19 cellular contexts compared by ENCODE assay signal in the genomic region with DNA sequence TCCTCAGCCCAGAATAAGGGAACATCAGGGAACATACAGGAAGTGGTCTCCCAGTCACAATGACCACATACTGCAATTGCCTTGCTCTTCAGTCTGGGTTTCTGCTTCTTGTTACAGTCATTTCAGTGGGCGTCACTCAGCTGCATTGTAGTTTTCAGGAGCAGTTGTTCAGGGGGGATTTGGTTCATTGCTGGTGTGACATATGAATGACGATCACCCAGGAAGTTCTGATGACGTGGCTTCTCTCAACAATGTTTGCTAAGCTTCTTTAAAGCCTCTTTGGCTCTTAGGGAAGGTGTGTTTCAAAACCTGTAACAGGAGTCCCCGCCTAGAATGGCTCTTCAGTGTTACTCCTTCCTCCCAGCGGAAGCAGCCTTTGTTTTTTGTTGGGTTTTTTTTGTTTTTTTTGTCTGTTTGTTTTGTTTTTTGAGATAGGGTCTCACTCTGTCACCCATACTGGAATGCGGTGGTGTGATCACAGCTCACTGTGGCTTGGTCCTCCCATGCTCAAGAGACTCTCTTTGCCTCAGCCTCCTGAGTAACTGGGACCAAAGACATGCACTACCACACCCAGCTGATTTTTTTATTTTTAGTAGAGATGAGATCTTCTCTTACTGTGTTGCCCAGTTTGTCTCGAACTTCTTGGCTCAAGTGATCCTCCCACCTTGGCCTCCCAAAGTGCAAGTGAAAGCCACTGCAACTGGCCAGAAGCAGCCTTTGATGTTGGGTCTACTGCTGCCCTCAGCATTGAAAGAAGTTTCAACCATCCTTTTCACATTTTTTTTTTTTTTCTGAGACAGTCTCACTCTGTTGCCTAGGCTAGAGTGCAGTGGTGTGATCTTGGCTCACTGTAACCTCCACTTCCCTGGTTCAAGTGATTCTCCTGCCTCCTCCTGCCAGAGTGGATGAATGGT. TPM values are rescaled to one million over a fixed set of nuclear protein-coding genes. Genes with fewer than 3 reads are reported as not detected.
DNase-seq lines count a peak whose midpoint lies in the region; ATAC-seq and TF ChIP-seq lines count a peak whose summit lies in the region.
"Had no signal": no experiment of that assay in that cellular context is flagged by ENCODE, and none has a peak within 500 bp of the region (broad histone marks: within the 10 kb centered on the region; RNA-seq: fewer than 3 reads in every experiment).

No MANE protein-coding gene starts in this region.

- DNase-seq in Daoy (ENCODE audit: low read depth): peak; percentile 29
- peak; percentile 62 for DNase-seq in HT1080 (ENCODE audit: low read depth)
- peak; percentile 38 to 49 for DNase-seq in SJCRH30
- DNase-seq in lower lobe of right lung: no peak
- no peak for DNase-seq in hippocampal formation (lab: John Stamatoyannopoulos, UW)
- DNase-seq in NCI-H446 treated with DMSO at 0.1 percent for 48 hours (lab: John Stamatoyannopoulos, UW): no peak
- DNase-seq: anterior cingulate cortex; C1 segment of cervical spinal cord; erythroblast; hypothalamus; natural killer cell; Peyer's patch; stimulated activated CD4-positive, alpha-beta T cell treated with anti-CD3 and anti-CD28 coated beads, Interleukin-4, amount 100 ng/mL, for 1 hour had no signal

- H3K27ac ChIP-seq in SJCRH30 (no peak overlapping the region), lower lobe of right lung (peak overlapping the region; percentile 72)
- H3K27ac ChIP-seq: coronary artery, Peyer's patch, right atrium auricular region had no signal

- no peak overlapping the region for H3K4me3 ChIP-seq in SJCRH30
- H3K4me3 ChIP-seq in lower lobe of right lung: no peak overlapping the region
- H3K4me3 ChIP-seq: coronary artery, Peyer's patch, right atrium auricular region had no signal

- H3K27me3 ChIP-seq in SJCRH30 (no peaks in the 10 kb centered on the region), lower lobe of right lung (ENCODE audit: low read depth) (no peaks in the 10 kb centered on the region)
- H3K27me3 ChIP-seq: Peyer's patch, right atrium auricular region had no signal

- H3K9me3 ChIP-seq in SJCRH30 (replicated peaks) (no peaks in the 10 kb centered on the region), lower lobe of right lung (no peaks in the 10 kb centered on the region)
- H3K9me3 ChIP-seq: Peyer's patch, right atrium auricular region had no signal

- H3K4me1 ChIP-seq in SJCRH30: 0 out of 2 replicates have a peak, but pooled peaks cover 3% of the 10 kb centered on the region
- no peaks in the 10 kb centered on the region for H3K4me1 ChIP-seq in lower lobe of right lung
- H3K4me1 ChIP-seq: Peyer's patch, right atrium auricular region had no signal

- intact Hi-C loops in lower lobe of right lung (cut with DNase I): no loop called here

- H3K36me3 ChIP-seq in SJCRH30 (no peaks in the 10 kb centered on the region), lower lobe of right lung (no peaks in the 10 kb centered on the region)
- H3K36me3 ChIP-seq: Peyer's patch, right atrium auricular region had no signal

- peak; percentile 84 for ATAC-seq in lower lobe of right lung
- no peak for ATAC-seq in HG02588 (IDR thresholded peaks at IDR 0.05; ENCODE audit: unreplicated experiment)
- ATAC-seq: left lobe of liver, natural killer cell had no signal

- TF ChIP-seq CTCF in lower lobe of right lung (IDR thresholded peaks at IDR 0.05): no peak

RNA-seq across cellular contexts. Expression of gene SCEL, which starts 1.4 kb away (rescaled TPM):
- total RNA-seq in Daoy (2014; rRNA removed; shearing (Covaris generic)): 0.29 TPM in 1 of 2 replicates, not detected in the other
- total RNA-seq in HT1080 (2014; rRNA removed; shearing (Covaris generic)): not detected in 2 replicates
- polyA plus RNA-seq in HT1080 (2015; cell fraction: cytosol; rRNA removed): not detected in 2 replicates
- 0.06 TPM in 1 of 2 replicates, not detected in the other for polyA plus RNA-seq in HT1080 (2015; cell fraction: nucleus; rRNA removed)
- total RNA-seq in SJCRH30 (2014; rRNA removed; shearing (Covaris generic)): not detected in 2 replicates
- total RNA-seq in lower lobe of right lung: 54.8 TPM
- total RNA-seq: H4, left lobe of liver, natural killer cell, Peyer's patch, ureter had no signal

Comparison
In these comparisons a context has a peak if more than half of its experiments do, and no peak if none do; other contexts are left out.
1. DNase-seq: peak in Daoy (single experiment), HT1080 (single experiment) and SJCRH30 (2 of 2); none in lower lobe of right lung (single experiment), hippocampal formation (0 of 2) and NCI-H446 treated with DMSO at 0.1 percent for 48 hours (single experiment).
2. RNA of gene SCEL, which starts 1.4 kb away (total RNA-seq): 54.8 TPM in lower lobe of right lung (single experiment); 0.29 TPM in Daoy, not detected in HT1080 and not detected in SJCRH30; every median in the first group is over 10 times any median in the second.